ENCODE assay signal across 1 cellular context in the genomic region with DNA sequence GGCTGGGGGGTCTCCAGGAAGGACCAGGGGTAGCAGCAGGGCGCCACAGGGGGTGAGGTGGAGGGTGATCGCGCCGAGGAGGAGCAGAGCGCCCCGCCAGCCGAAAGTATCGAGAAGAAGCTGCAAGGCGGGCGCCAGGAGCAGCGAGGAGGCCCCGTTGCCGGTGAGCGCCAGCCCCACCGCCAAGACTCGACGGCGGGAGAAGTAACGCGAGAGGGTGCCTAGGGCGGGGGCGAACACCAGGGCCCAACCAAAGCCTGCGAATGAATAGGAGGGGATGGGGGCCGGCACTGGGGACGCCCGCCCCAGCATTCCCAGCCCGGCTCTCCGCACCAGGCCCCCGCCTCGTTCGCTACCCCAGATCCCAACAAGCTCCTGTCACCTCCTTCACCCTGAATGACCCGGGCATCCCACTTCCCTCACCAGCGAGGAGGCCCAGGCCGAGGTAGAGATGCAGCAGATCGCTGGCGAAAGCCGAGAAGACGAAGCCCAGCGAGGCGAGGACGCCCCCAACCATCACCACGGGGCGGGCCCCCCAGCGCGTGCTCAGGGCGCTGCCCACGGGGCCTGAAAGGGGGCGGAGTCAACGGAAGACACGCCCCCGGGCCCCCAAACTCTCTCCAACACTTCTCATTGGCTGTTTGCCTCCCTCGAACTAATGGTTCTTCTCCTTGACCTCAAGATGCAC.
TF ChIP-seq lines count a peak whose summit lies in the region.

No MANE protein-coding gene starts in this region.

TF ChIP-seq in H1, 55 proteins besides CTCF, POLR2A, EP300 and RAD21:
- TF ChIP-seq BRCA1 (IDR thresholded peaks at IDR 0.05; ENCODE audit: low read depth, low read length): no peak
- peak; percentile 68; the same call in 1 of the 2 replicates for TF ChIP-seq SP1 (IDR thresholded peaks at IDR 0.05; ENCODE audit: low read depth, low read length)
- 0 out of 2 replicates have a peak, but pooled peaks have one; percentile 35 for TF ChIP-seq CHD2 (IDR thresholded peaks at IDR 0.05; ENCODE audit: low read length)
- TF ChIP-seq RBBP5 (IDR thresholded peaks at IDR 0.05; ENCODE audit: borderline replicate concordance, low read depth, low read length): 0 out of 2 replicates have a peak, but pooled peaks have one; percentile 83
- TF ChIP-seq HDAC2 (IDR thresholded peaks at IDR 0.05; ENCODE audit: borderline replicate concordance in 1 of 2, low read depth in 2 of 2, low read length in 2 of 2): peak in 1 of 2 experiments; percentile 24; a peak in 1 of 4 replicates
